In genomic region chr9:132354645-132355355, GRCh38 we compare ENCODE assay signal across 8 cellular contexts. TPM values are rescaled to one million over a fixed set of nuclear protein-coding genes. Genes with fewer than 3 reads are reported as not detected.
A peak's percentile ranks its signal among the peaks of the same experiment; 100 is the strongest.
DNase-seq lines count a peak whose midpoint lies in the region; ATAC-seq, FAIRE-seq and TF ChIP-seq lines count a peak whose summit lies in the region.

SETX (minus strand) TSS chr9:132354986; CDS start chr9:132349428, 5,558 bp downstream.

- H3K4me3 ChIP-seq in pancreas, result peak within 1 kb of the TSS; percentile 94 to 100 (median 98)
- H3K4me3 ChIP-seq in thyroid gland (replicated peaks in 1 of 3), result peak within 1 kb of the TSS; percentile 34 to 83 (median 76)

- no peaks in the 10 kb centered on the region for H3K27me3 Mint-ChIP-seq in activated naive CD8-positive, alpha-beta T cell treated with anti-CD3 and anti-CD28 coated beads, Interleukin-2, amount 50 U/mL, for 24 hours

- peak within 1 kb of the TSS; percentile 91 for H3K4me3 Mint-ChIP-seq in activated naive CD8-positive, alpha-beta T cell treated with anti-CD3 and anti-CD28 coated beads, Interleukin-2, amount 50 U/mL, for 24 hours

- H3K36me3 Mint-ChIP-seq in activated naive CD8-positive, alpha-beta T cell treated with anti-CD3 and anti-CD28 coated beads, Interleukin-2, amount 50 U/mL, for 24 hours (ENCODE audit: low read depth), result peaks cover 34% of the 10 kb centered on the region

- peaks cover 52% of the 10 kb centered on the region for H3K4me1 Mint-ChIP-seq in activated naive CD8-positive, alpha-beta T cell treated with anti-CD3 and anti-CD28 coated beads, Interleukin-2, amount 50 U/mL, for 24 hours

- H3K9me3 Mint-ChIP-seq in activated naive CD8-positive, alpha-beta T cell treated with anti-CD3 and anti-CD28 coated beads, Interleukin-2, amount 50 U/mL, for 24 hours, result peaks cover 4% of the 10 kb centered on the region

- intact Hi-C loops in Right ventricle myocardium superior (cut with DNase I) (no loop called here), pancreas (cut with DNase I) (no loop called here), thyroid gland (cut with DNase I) (loop anchor here (5.0 kb wide), 1 partner anchor 53 kb away; the partner anchor contains the start of gene TTF1)

- H3K36me3 ChIP-seq in pancreas (peaks cover 0 to 18% (median 4%) of the 10 kb centered on the region in 3 donors), thyroid gland (peaks cover 6 to 16% of the 10 kb centered on the region in 2 donors)

- peak; percentile 93 for FAIRE-seq in GM12892 (lab: Jason Lieb, UNC)
- no peak for FAIRE-seq in pancreas (lab: Jason Lieb, UNC)

- H3K27me3 ChIP-seq in pancreas, result no peaks in the 10 kb centered on the region
- H3K27me3 ChIP-seq in thyroid gland, result no peaks in the 10 kb centered on the region

- TF ChIP-seq POLR2A in GM12892 (IDR thresholded peaks at IDR 0.05; ENCODE audit: low read depth, low read length) (peak; percentile 96), thyroid gland (IDR thresholded peaks at IDR 0.05) (peak; percentile 83 to 98)

- H3K9me3 ChIP-seq in pancreas (no peaks in the 10 kb centered on the region), thyroid gland (no peaks in the 10 kb centered on the region)

- 0% methylated on average over 77 to 82 of the region's 82 CpGs for WGBS in pancreas, 2 donors
- WGBS in thyroid gland, 2 donors, result 0% methylated on average over 25 to 27 of the region's 82 CpGs

- ATAC-seq in HG02840 (IDR thresholded peaks at IDR 0.05; ENCODE audit: low FRiP score, unreplicated experiment), result peak; percentile 80
- ATAC-seq in activated naive CD8-positive, alpha-beta T cell treated with anti-CD3 and anti-CD28 coated beads, Interleukin-2, amount 50 U/mL, for 24 hours, result peak; percentile 89
- ATAC-seq in Right ventricle myocardium superior (ENCODE audit: poor library complexity), result peak; percentile 99
- ATAC-seq in pancreas, result peak; percentile 97 to 99 (median 98)

- no peak for TF ChIP-seq CTCF in pancreas (IDR thresholded peaks at IDR 0.05)
- TF ChIP-seq CTCF in thyroid gland (IDR thresholded peaks at IDR 0.05), result peak in 1 of 6 experiments; percentile 5

- DNase-seq in GM12892 (ENCODE audit: insufficient read length) (peak; percentile 98), NCI-H1436 (lab: John Stamatoyannopoulos, UW) (peak; percentile 91), SW480 (ENCODE audit: low spot score) (peak; percentile 95), Right ventricle myocardium superior (peak; percentile 99), pancreas (peak; percentile 95 to 99 (median 98)), thyroid gland (peak; percentile 98 to 99)
- peak; percentile 99 for DNase-seq in activated naive CD8-positive, alpha-beta T cell treated with anti-CD3 and anti-CD28 coated beads, Interleukin-2, amount 50 U/mL, for 24 hours

- H3K27ac Mint-ChIP-seq in activated naive CD8-positive, alpha-beta T cell treated with anti-CD3 and anti-CD28 coated beads, Interleukin-2, amount 50 U/mL, for 24 hours, result peak within 1 kb of the TSS; percentile 92

- peak within 1 kb of the TSS; percentile 72 to 89 (median 86) for H3K27ac ChIP-seq in pancreas
- peak within 1 kb of the TSS; percentile 93 to 95 (median 94) for H3K27ac ChIP-seq in thyroid gland

- H3K4me1 ChIP-seq in pancreas (peaks cover 0 to 14% (median 11%) of the 10 kb centered on the region in 3 donors), thyroid gland (peaks cover 34 to 39% of the 10 kb centered on the region in 2 donors)

RNA-seq across cellular contexts. Expression of gene SETX, which starts in this region (rescaled TPM):
- polyA plus RNA-seq in GM12892 (2012; ENCODE audit: missing spikeins), result 20.2 TPM
- total RNA-seq in Right ventricle myocardium superior (19.7 TPM), pancreas (10 to 100 TPM; 11.1 to 23.1 (median 14.5) TPM), thyroid gland (100 to 1,000 TPM; 132 to 192 (median 170) TPM)
- polyA plus RNA-seq in pancreas, result 10 to 100 TPM; 12.4 to 20.7 TPM

Comparison
In these comparisons a context has a peak if more than half of its experiments do, and no peak if none do; other contexts are left out.
1. Peak in every context shown above with its lines: DNase-seq, ATAC-seq, H3K4me3 ChIP-seq and H3K27ac ChIP-seq.